15 cellular contexts compared by ENCODE assay signal in genomic region chr5:110517396-110517795, GRCh38.
DNase-seq lines count a peak whose midpoint lies in the region.
"Had no signal": no experiment of that assay in that cellular context is flagged by ENCODE, and none has a peak within 500 bp of the region (broad histone marks: within the 10 kb centered on the region; RNA-seq: fewer than 3 reads in every experiment).

No MANE protein-coding gene starts in this region.

- H3K36me3 ChIP-seq in HUES48 (ENCODE audit: control insufficient read depth, insufficient read depth, low read length) (no peaks in the 10 kb centered on the region), adipocyte (ENCODE audit: control insufficient read depth, insufficient read depth, low read length, severe bottlenecking) (no peaks in the 10 kb centered on the region)

- H3K9me3 ChIP-seq in HUES48 (ENCODE audit: control insufficient read depth, insufficient read depth, low read length) (no peaks in the 10 kb centered on the region), adipocyte (ENCODE audit: control insufficient read depth, low read length) (peaks cover 10% of the 10 kb centered on the region)

- H3K27me3 ChIP-seq in HUES48 (ENCODE audit: control insufficient read depth, insufficient read depth, low read length) (no peaks in the 10 kb centered on the region), adipocyte (replicated peaks; ENCODE audit: control insufficient read depth, insufficient read depth, low read length) (no peaks in the 10 kb centered on the region)

- H3K9ac ChIP-seq in HUES48 (ENCODE audit: low read depth, low read length) (no peak overlapping the region), adipocyte (ENCODE audit: low read length) (no peak overlapping the region)

- H3K4me3 ChIP-seq in HUES48 (ENCODE audit: low read depth, low read length), result no peak overlapping the region
- no peak overlapping the region for H3K4me3 ChIP-seq in adipocyte (ENCODE audit: low read length)
- H3K4me3 ChIP-seq: K562, SK-N-MC had no signal

- DNase-seq in adipocyte (ENCODE audit: low read depth) (peak; percentile 25), islet precursor cell (peak; percentile 47), retina (peak; percentile 5), dermis blood vessel endothelial cell (no peak), putamen (ENCODE audit: low spot score) (no peak), NCI-H510A treated with DMSO at 0.1 percent for 48 hours (lab: John Stamatoyannopoulos, UW) (no peak)
- DNase-seq: CD4-positive, alpha-beta T cell; DMS79; NCI-H1436 treated with DMSO at 0.1 percent for 48 hours; NCI-H2227 treated with DMSO at 0.1 percent for 48 hours; NCI-H526 treated with DMSO at 0.1 percent for 48 hours; PC-3 had no signal

- H3K4me1 ChIP-seq in HUES48 (ENCODE audit: control insufficient read depth, insufficient read depth, low read length) (peaks cover 14% of the 10 kb centered on the region), adipocyte (ENCODE audit: control insufficient read depth, insufficient read depth, low read length) (no peaks in the 10 kb centered on the region)

- H3K27ac ChIP-seq in HUES48 (ENCODE audit: low read depth, low read length), result peak overlapping the region; percentile 75
- H3K27ac ChIP-seq: SK-N-MC had no signal

Comparison
In these comparisons a context has a peak if more than half of its experiments do, and no peak if none do; other contexts are left out.
1. DNase-seq: peak in adipocyte (single experiment), islet precursor cell (single experiment) and retina (single experiment); none in dermis blood vessel endothelial cell (single experiment), putamen (single experiment) and NCI-H510A treated with DMSO at 0.1 percent for 48 hours (single experiment).